16 cellular contexts compared by ENCODE assay signal in the genomic region with DNA sequence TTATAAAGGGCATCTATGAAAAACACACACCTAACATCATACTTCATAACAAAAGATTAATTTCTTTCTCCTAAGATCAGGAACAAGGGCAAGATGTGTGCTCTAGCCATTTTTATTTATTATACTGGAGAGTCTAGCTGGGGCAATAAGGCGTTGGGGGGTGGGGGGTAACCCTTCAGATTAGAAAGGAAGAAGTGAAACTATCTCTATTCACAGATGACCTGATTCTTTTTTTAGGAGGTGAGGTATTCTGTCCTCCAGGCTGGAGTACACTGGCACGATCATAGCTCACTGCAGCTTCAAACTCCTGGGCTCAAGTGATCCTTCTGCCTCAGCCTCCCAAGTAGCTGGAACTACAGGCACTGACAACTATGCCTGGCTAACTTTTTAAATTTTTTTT.
A peak's percentile ranks its signal among the peaks of the same experiment; 100 is the strongest.
DNase-seq lines count a peak whose midpoint lies in the region; ATAC-seq and TF ChIP-seq lines count a peak whose summit lies in the region.
"Had no signal": no experiment of that assay in that cellular context is flagged by ENCODE, and none has a peak within 500 bp of the region (broad histone marks: within the 10 kb centered on the region; RNA-seq: fewer than 3 reads in every experiment).

No MANE protein-coding gene starts in this region.

- ATAC-seq in GM19023 (IDR thresholded peaks at IDR 0.05; ENCODE audit: unreplicated experiment) = peak; percentile 81
- ATAC-seq in HG02588 (IDR thresholded peaks at IDR 0.05; ENCODE audit: unreplicated experiment) = peak; percentile 73
- ATAC-seq in HG03354 (IDR thresholded peaks at IDR 0.05; ENCODE audit: poor library complexity, severe bottlenecking, unreplicated experiment) = peak; percentile 88
- peak; percentile 99 for ATAC-seq in stimulated activated naive B cell treated with anti-CD40 and anti-IgM and Interleukin-4, amounts not matched to agents 10 μg/mL and 1 μg/mL and 100 μg/mL, for 72 hours (replicated peaks)
- ATAC-seq in SK-N-SH treated with all-trans-retinoic acid at 6 μM for 48 hours = no peak
- ATAC-seq: activated CD8-positive, alpha-beta T cell treated with anti-CD3 and anti-CD28 coated beads, Interleukin-2, amount 10 ng/mL, durations not matched to agents 7 days and 5 days; left lobe of liver had no signal

- peak; percentile 16 for DNase-seq in stimulated activated naive B cell treated with anti-CD40 and anti-IgM and Interleukin-4, amounts not matched to agents 10 μg/mL and 1 μg/mL and 100 μg/mL, for 72 hours
- DNase-seq in MV-4-11 (lab: John Stamatoyannopoulos, UW) = no peak
- DNase-seq in stimulated activated CD4-positive, alpha-beta T cell treated with anti-CD3 and anti-CD28 coated beads, Interleukin-4, amount 100 ng/mL, for 24 hours = no peak
- DNase-seq: activated CD8-positive, alpha-beta T cell treated with anti-CD3 and anti-CD28 coated beads, Interleukin-2, amount 10 ng/mL, durations not matched to agents 7 days and 5 days; activated naive CD4-positive, alpha-beta T cell treated with anti-CD3 and anti-CD28 coated beads, Interleukin-2, amount 10 ng/mL, durations not matched to agents 7 days and 5 days; caudate nucleus; NCI-H1048; NCI-H510A treated with DMSO at 0.1 percent for 48 hours; small intestine; tibial artery had no signal

- no peaks in the 10 kb centered on the region for H3K36me3 Mint-ChIP-seq in stimulated activated naive B cell treated with anti-CD40 and anti-IgM and Interleukin-4, amounts not matched to agents 10 μg/mL and 1 μg/mL and 100 μg/mL, for 72 hours
- H3K36me3 Mint-ChIP-seq: activated naive CD4-positive, alpha-beta T cell treated with anti-CD3 and anti-CD28 coated beads, Interleukin-2, amount 10 ng/mL, durations not matched to agents 7 days and 5 days had no signal

- H3K27ac Mint-ChIP-seq in stimulated activated naive B cell treated with anti-CD40 and anti-IgM and Interleukin-4, amounts not matched to agents 10 μg/mL and 1 μg/mL and 100 μg/mL, for 72 hours = no peak overlapping the region
- H3K27ac Mint-ChIP-seq: activated CD8-positive, alpha-beta T cell treated with anti-CD3 and anti-CD28 coated beads, Interleukin-2, amount 10 ng/mL, durations not matched to agents 7 days and 5 days; activated naive CD4-positive, alpha-beta T cell treated with anti-CD3 and anti-CD28 coated beads, Interleukin-2, amount 10 ng/mL, durations not matched to agents 7 days and 5 days; neural progenitor cell had no signal

- H3K4me1 Mint-ChIP-seq in stimulated activated naive B cell treated with anti-CD40 and anti-IgM and Interleukin-4, amounts not matched to agents 10 μg/mL and 1 μg/mL and 100 μg/mL, for 72 hours = peaks cover 5 to 13% of the 10 kb centered on the region in 2 donors
- H3K4me1 Mint-ChIP-seq: activated naive CD4-positive, alpha-beta T cell treated with anti-CD3 and anti-CD28 coated beads, Interleukin-2, amount 10 ng/mL, durations not matched to agents 7 days and 5 days; neural progenitor cell had no signal

- H3K9me3 Mint-ChIP-seq in stimulated activated naive B cell treated with anti-CD40 and anti-IgM and Interleukin-4, amounts not matched to agents 10 μg/mL and 1 μg/mL and 100 μg/mL, for 72 hours = peaks cover 9 to 10% of the 10 kb centered on the region in 2 donors

- peaks cover 12 to 16% of the 10 kb centered on the region in 2 donors for H3K27me3 Mint-ChIP-seq in stimulated activated naive B cell treated with anti-CD40 and anti-IgM and Interleukin-4, amounts not matched to agents 10 μg/mL and 1 μg/mL and 100 μg/mL, for 72 hours
- H3K27me3 Mint-ChIP-seq: activated naive CD4-positive, alpha-beta T cell treated with anti-CD3 and anti-CD28 coated beads, Interleukin-2, amount 10 ng/mL, durations not matched to agents 7 days and 5 days had no signal

- H3K4me3 Mint-ChIP-seq in stimulated activated naive B cell treated with anti-CD40 and anti-IgM and Interleukin-4, amounts not matched to agents 10 μg/mL and 1 μg/mL and 100 μg/mL, for 72 hours = no peak overlapping the region
- H3K4me3 Mint-ChIP-seq: activated CD8-positive, alpha-beta T cell treated with anti-CD3 and anti-CD28 coated beads, Interleukin-2, amount 10 ng/mL, durations not matched to agents 7 days and 5 days; activated naive CD4-positive, alpha-beta T cell treated with anti-CD3 and anti-CD28 coated beads, Interleukin-2, amount 10 ng/mL, durations not matched to agents 7 days and 5 days; neural progenitor cell had no signal

TF ChIP-seq in SK-N-SH treated with all-trans-retinoic acid at 6 μM for 48 hours, 23 proteins besides CTCF, POLR2A, EP300 and RAD21:
- TF ChIP-seq CSDC2 (CRISPR knock-in tag; IDR thresholded peaks at IDR 0.05) (no peak), ISL1 (CRISPR knock-in tag; IDR thresholded peaks at IDR 0.05) (no peak)
- TF ChIP-seq, protein P1, sequence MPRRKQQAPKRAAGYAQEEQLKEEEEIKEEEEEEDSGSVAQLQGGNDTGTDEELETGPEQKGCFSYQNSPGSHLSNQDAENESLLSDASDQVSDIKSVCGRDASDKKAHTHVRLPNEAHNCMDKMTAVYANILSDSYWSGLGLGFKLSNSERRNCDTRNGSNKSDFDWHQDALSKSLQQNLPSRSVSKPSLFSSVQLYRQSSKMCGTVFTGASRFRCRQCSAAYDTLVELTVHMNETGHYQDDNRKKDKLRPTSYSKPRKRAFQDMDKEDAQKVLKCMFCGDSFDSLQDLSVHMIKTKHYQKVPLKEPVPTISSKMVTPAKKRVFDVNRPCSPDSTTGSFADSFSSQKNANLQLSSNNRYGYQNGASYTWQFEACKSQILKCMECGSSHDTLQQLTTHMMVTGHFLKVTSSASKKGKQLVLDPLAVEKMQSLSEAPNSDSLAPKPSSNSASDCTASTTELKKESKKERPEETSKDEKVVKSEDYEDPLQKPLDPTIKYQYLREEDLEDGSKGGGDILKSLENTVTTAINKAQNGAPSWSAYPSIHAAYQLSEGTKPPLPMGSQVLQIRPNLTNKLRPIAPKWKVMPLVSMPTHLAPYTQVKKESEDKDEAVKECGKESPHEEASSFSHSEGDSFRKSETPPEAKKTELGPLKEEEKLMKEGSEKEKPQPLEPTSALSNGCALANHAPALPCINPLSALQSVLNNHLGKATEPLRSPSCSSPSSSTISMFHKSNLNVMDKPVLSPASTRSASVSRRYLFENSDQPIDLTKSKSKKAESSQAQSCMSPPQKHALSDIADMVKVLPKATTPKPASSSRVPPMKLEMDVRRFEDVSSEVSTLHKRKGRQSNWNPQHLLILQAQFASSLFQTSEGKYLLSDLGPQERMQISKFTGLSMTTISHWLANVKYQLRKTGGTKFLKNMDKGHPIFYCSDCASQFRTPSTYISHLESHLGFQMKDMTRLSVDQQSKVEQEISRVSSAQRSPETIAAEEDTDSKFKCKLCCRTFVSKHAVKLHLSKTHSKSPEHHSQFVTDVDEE (CRISPR knock-in tag; IDR thresholded peaks at IDR 0.05) = no peak
